8 cellular contexts compared by ENCODE assay signal in the genomic region with DNA sequence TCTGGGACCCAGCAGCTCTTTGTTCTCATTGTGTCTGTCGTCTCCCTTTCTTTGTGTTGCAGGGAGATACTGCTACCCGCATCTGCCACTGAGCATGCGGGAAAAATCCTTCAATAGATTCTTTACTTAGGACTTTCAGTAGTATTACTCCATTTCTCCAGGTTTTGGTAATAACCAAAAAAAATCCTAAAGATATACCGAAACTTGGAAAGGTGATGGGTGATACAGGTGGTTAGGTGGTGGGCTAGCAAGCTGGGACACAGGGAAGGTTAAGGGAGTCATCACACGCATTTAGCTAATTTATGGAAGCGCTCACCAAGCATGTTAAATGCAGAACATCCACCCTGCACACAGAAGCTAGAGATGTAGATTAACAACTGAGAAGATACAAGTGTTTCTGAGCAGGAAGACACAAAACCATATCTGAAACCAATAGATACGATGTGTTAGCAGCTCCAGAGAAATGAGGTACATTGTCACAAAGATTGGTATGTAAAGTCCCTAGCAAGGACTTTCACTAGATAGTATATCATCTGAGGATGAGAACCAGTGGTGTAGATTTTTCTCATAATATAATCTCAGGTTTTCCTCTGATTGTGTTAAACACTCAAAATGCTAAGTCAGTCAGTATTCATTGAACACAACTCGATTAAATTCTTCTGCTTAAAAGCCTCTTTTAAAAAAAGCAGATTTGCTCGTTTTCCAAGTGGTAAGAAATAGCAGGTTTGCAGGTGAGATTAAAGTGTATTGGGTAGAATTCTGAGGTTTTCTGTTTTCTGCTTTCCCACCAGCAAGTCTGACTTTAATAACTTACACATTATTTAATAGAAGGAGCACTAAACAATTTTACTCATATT. TPM values are rescaled to one million over a fixed set of nuclear protein-coding genes. Genes with fewer than 3 reads are reported as not detected.
DNase-seq lines count a peak whose midpoint lies in the region; ATAC-seq and TF ChIP-seq lines count a peak whose summit lies in the region.

No MANE protein-coding gene starts in this region.

- peak in 1 of 3 donors; percentile 4 for ATAC-seq in natural killer cell
- no peak for ATAC-seq in HG02852 (IDR thresholded peaks at IDR 0.05; ENCODE audit: unreplicated experiment)

- H3K4me3 ChIP-seq in HUES6 (ENCODE audit: low read depth, low read length), result peak overlapping the region; percentile 3; the same call in 1 of the 2 replicates

- peaks cover 15% of the 10 kb centered on the region for H3K4me1 ChIP-seq in HUES6 (ENCODE audit: control insufficient read depth, insufficient read depth, low read length)

- intact Hi-C loops in natural killer cell (cut with micrococcal nuclease), result loop anchor here (2.0 to 10.0 kb wide), 3 partner anchors 55 to 1689 kb away; no protein-coding TSS in a partner anchor

- DNase-seq in G401 (ENCODE audit: low spot score) (peak; percentile 83), natural killer cell (peak; percentile 17), EL (no peak), LoVo (ENCODE audit: low spot score) (no peak)
- DNase-seq in activated CD4-positive, alpha-beta T cell treated with anti-CD3 and anti-CD28 coated beads, Interleukin-2, amount 50 U/mL, for 4 hours, result no peak

- in situ Hi-C loops in G401 (cut with HindIII; ENCODE audit: low sequenced_read_pairs), result no loop called here

- H3K27ac ChIP-seq in HUES6 (ENCODE audit: low read depth, low read length), result no peak overlapping the region
- H3K27ac ChIP-seq in angular gyrus (ENCODE audit: low read depth, low read length), result peak overlapping the region; percentile 96

- H3K27me3 ChIP-seq in HUES6 (ENCODE audit: control insufficient read depth, insufficient read depth, low read length), result peaks cover 37% of the 10 kb centered on the region

- H3K4me1 Mint-ChIP-seq in natural killer cell, result peaks cover 26 to 29% of the 10 kb centered on the region in 2 donors

- H3K36me3 Mint-ChIP-seq in natural killer cell, result no peaks in the 10 kb centered on the region

- H3K36me3 ChIP-seq in HUES6 (ENCODE audit: control insufficient read depth, insufficient read depth, low read length), result no peaks in the 10 kb centered on the region

- H3K27ac Mint-ChIP-seq in natural killer cell, result peak overlapping the region; percentile 87 to 90

- peaks cover 4 to 7% of the 10 kb centered on the region in 2 donors for H3K27me3 Mint-ChIP-seq in natural killer cell (ENCODE audit: low read depth in 2 of 2)

- H3K9ac ChIP-seq in HUES6 (ENCODE audit: low read length), result no peak overlapping the region

- peak overlapping the region; percentile 90 for H3K4me3 Mint-ChIP-seq in natural killer cell

- H3K9me3 Mint-ChIP-seq in natural killer cell, result no peaks in the 10 kb centered on the region

- H3K9me3 ChIP-seq in HUES6 (ENCODE audit: control insufficient read depth, insufficient read depth, low read depth, low read length), result no peaks in the 10 kb centered on the region

- no peak for TF ChIP-seq CTCF in natural killer cell (IDR thresholded peaks at IDR 0.05)

RNA-seq across cellular contexts. Expression of gene SLAIN1, which starts 1.3 kb away (rescaled TPM):
- total RNA-seq in G401 (2014; rRNA removed; shearing (Covaris generic)), result 0.24 TPM in 1 of 2 replicates, not detected in the other
- total RNA-seq in natural killer cell, result 10 to 100 TPM; 14.9 to 29.0 (median 25.7) TPM

Comparison
In these comparisons a context has a peak if more than half of its experiments do, and no peak if none do; other contexts are left out.
1. DNase-seq: peak in G401 (single experiment) and natural killer cell (single experiment); none in EL (single experiment), activated CD4-positive, alpha-beta T cell treated with anti-CD3 and anti-CD28 coated beads, Interleukin-2, amount 50 U/mL, for 4 hours (0 of 2) and LoVo (single experiment).
2. RNA of gene SLAIN1, which starts 1.3 kb away (total RNA-seq): 14.9 to 29.0 TPM in natural killer cell; 0.24 TPM in G401; every median in the first group is over 10 times any median in the second.